In genomic region chr9:115759411-115759810, GRCh38 we compare ENCODE assay signal across 8 cellular contexts.
"Had no signal": no experiment of that assay in that cellular context is flagged by ENCODE, and none has a peak within 500 bp of the region (broad histone marks: within the 10 kb centered on the region; RNA-seq: fewer than 3 reads in every experiment).

No MANE protein-coding gene starts in this region.

- H3K9me3 Mint-ChIP-seq: HFFc6 had no signal

- H3K36me3 ChIP-seq: HAP-1 had no signal

- H3K4me1 Mint-ChIP-seq: IgD-negative memory B cell had no signal

- H2AFZ ChIP-seq: GM23248 had no signal

- H3K4me3 ChIP-seq: GM23248, HAP-1 had no signal

- H3K27me3 Mint-ChIP-seq: IgD-negative memory B cell had no signal

- H3K9me3 ChIP-seq: HAP-1 had no signal

- H3K4me3 Mint-ChIP-seq: HFFc6, IgD-negative memory B cell had no signal

- H3K27ac Mint-ChIP-seq: HFFc6, IgD-negative memory B cell had no signal

- H3K9ac ChIP-seq: GM23248 had no signal

- H3K4me1 ChIP-seq: HAP-1 had no signal

- FAIRE-seq: HepG2 had no signal

- H3K27ac ChIP-seq: GM23248, HL-60 had no signal

- DNase-seq: GM23248, GOT3, H7, HFFc6 had no signal

- H3K36me3 Mint-ChIP-seq: IgD-negative memory B cell had no signal
